Comparison of ENCODE assay signal across 29 cellular contexts in genomic region chr1:165930961-165931360, GRCh38.
"Had no signal": no experiment of that assay in that cellular context is flagged by ENCODE, and none has a peak within 500 bp of the region (broad histone marks: within the 10 kb centered on the region; RNA-seq: fewer than 3 reads in every experiment).

No MANE protein-coding gene starts in this region.

- DNase-seq: activated B cell treated with CpG ODN at 0.5 μM for 24 hours; activated CD4-positive, alpha-beta memory T cell treated with anti-CD3 and anti-CD28 coated beads, Interleukin-2, amount 10 ng/mL, durations not matched to agents 7 days and 5 days; activated CD4-positive, alpha-beta T cell treated with anti-CD3 and anti-CD28 coated beads for 4 hours; activated CD4-positive, alpha-beta T cell treated with anti-CD3 and anti-CD28 coated beads, Interleukin-2, amount 10 ng/mL, durations not matched to agents 24 days and 14 days; activated CD4-positive, alpha-beta T cell treated with anti-CD3 and anti-CD28 coated beads, Interleukin-2, amount 50 U/mL, for 48 hours; activated CD4-positive, CD25-positive, alpha-beta regulatory T cell treated with anti-CD3 and anti-CD28 coated beads, Interleukin-2, amount 50 U/mL, for 72 hours; activated CD8-positive, alpha-beta memory T cell treated with anti-CD3 and anti-CD28 coated beads, Interleukin-2, amount 50 U/mL, for 48 hours; activated CD8-positive, alpha-beta T cell treated with anti-CD3 and anti-CD28 coated beads, Interleukin-2, amount 10 ng/mL, durations not matched to agents 7 days and 5 days; activated effector memory CD4-positive, alpha-beta T cell treated with anti-CD3 and anti-CD28 coated beads, Interleukin-2, amount 50 U/mL, for 16 hours; activated gamma-delta T cell treated with Interleukin-2 at 50 U/mL for 16 hours; activated naive CD4-positive, alpha-beta T cell; activated naive CD4-positive, alpha-beta T cell treated with anti-CD3 and anti-CD28 coated beads for 36 hours; activated naive CD4-positive, alpha-beta T cell treated with anti-CD3 and anti-CD28 coated beads, Interleukin-2, amount 50 U/mL, for 16 hours; activated naive CD8-positive, alpha-beta T cell treated with anti-CD3 and anti-CD28 coated beads for 36 hours; activated T-cell treated with anti-CD3 and anti-CD28 coated beads, Interleukin-2, amount 50 U/mL, for 24 hours; activated T-cell treated with anti-CD3 and anti-CD28 coated beads, Interleukin-2, amount 50 U/mL, for 48 hours; adrenal gland; amniotic stem cell; aorta; body of pancreas; brain microvascular endothelial cell; central memory CD4-positive, alpha-beta T cell; SW 1271; T-helper 1 cell; T-helper 2 cell; T-helper 9 cell had no signal

- H3K36me3 Mint-ChIP-seq: activated naive CD4-positive, alpha-beta T cell treated with anti-CD3 and anti-CD28 coated beads, Interleukin-2, amount 50 U/mL, for 72 hours; activated naive CD8-positive, alpha-beta T cell treated with anti-CD3 and anti-CD28 coated beads for 36 hours had no signal

- H3K9me3 Mint-ChIP-seq: activated B cell treated with CpG ODN at 0.5 μM for 24 hours; activated CD4-positive, alpha-beta memory T cell treated with anti-CD3 and anti-CD28 coated beads, Interleukin-2, amount 10 ng/mL, durations not matched to agents 7 days and 5 days; activated CD4-positive, alpha-beta T cell treated with anti-CD3 and anti-CD28 coated beads, Interleukin-2, amount 10 ng/mL, durations not matched to agents 24 days and 14 days; activated naive CD4-positive, alpha-beta T cell treated with anti-CD3 and anti-CD28 coated beads for 36 hours; activated naive CD4-positive, alpha-beta T cell treated with anti-CD3 and anti-CD28 coated beads, Interleukin-2, amount 50 U/mL, for 72 hours; activated naive CD8-positive, alpha-beta T cell treated with anti-CD3 and anti-CD28 coated beads for 36 hours; activated T-cell treated with anti-CD3 and anti-CD28 coated beads, Interleukin-2, amount 50 U/mL, for 24 hours; T-helper 1 cell treated with Interleukin-12 subunit alpha and Interleukin-12 subunit beta and Interleukin-4 antibody, amounts not matched to agents 30 μg/mL and 1 μg/mL, for 36 hours; T-helper 2 cell treated with Interferon-gamma antibody and Interleukin-4, amounts not matched to agents 5 μg/mL and 100 μg/mL, for 36 hours had no signal

- H3K4me3 Mint-ChIP-seq: activated B cell treated with CpG ODN at 0.5 μM for 24 hours; activated CD4-positive, alpha-beta memory T cell treated with anti-CD3 and anti-CD28 coated beads, Interleukin-2, amount 10 ng/mL, durations not matched to agents 7 days and 5 days; activated CD4-positive, alpha-beta T cell treated with anti-CD3 and anti-CD28 coated beads, Interleukin-2, amount 10 ng/mL, durations not matched to agents 24 days and 14 days; activated CD8-positive, alpha-beta T cell treated with anti-CD3 and anti-CD28 coated beads, Interleukin-2, amount 10 ng/mL, durations not matched to agents 7 days and 5 days; activated naive CD4-positive, alpha-beta T cell treated with anti-CD3 and anti-CD28 coated beads for 36 hours; activated naive CD8-positive, alpha-beta T cell treated with anti-CD3 and anti-CD28 coated beads for 36 hours; activated T-cell treated with anti-CD3 and anti-CD28 coated beads, Interleukin-2, amount 50 U/mL, for 24 hours; T-helper 1 cell treated with Interleukin-12 subunit alpha and Interleukin-12 subunit beta and Interleukin-4 antibody, amounts not matched to agents 30 μg/mL and 1 μg/mL, for 36 hours; T-helper 2 cell treated with Interferon-gamma antibody and Interleukin-4, amounts not matched to agents 5 μg/mL and 100 μg/mL, for 36 hours had no signal

- H3K27me3 Mint-ChIP-seq: activated CD4-positive, alpha-beta memory T cell treated with anti-CD3 and anti-CD28 coated beads, Interleukin-2, amount 10 ng/mL, durations not matched to agents 7 days and 5 days had no signal

- H3K27ac Mint-ChIP-seq: activated B cell treated with CpG ODN at 0.5 μM for 24 hours; activated CD4-positive, alpha-beta memory T cell treated with anti-CD3 and anti-CD28 coated beads, Interleukin-2, amount 10 ng/mL, durations not matched to agents 7 days and 5 days; activated CD4-positive, alpha-beta T cell treated with anti-CD3 and anti-CD28 coated beads, Interleukin-2, amount 10 ng/mL, durations not matched to agents 24 days and 14 days; activated CD8-positive, alpha-beta T cell treated with anti-CD3 and anti-CD28 coated beads, Interleukin-2, amount 10 ng/mL, durations not matched to agents 7 days and 5 days; activated naive CD4-positive, alpha-beta T cell treated with anti-CD3 and anti-CD28 coated beads for 36 hours; activated naive CD4-positive, alpha-beta T cell treated with anti-CD3 and anti-CD28 coated beads, Interleukin-2, amount 50 U/mL, for 72 hours; activated naive CD8-positive, alpha-beta T cell treated with anti-CD3 and anti-CD28 coated beads for 36 hours; activated T-cell treated with anti-CD3 and anti-CD28 coated beads, Interleukin-2, amount 50 U/mL, for 24 hours; T-helper 1 cell treated with Interleukin-12 subunit alpha and Interleukin-12 subunit beta and Interleukin-4 antibody, amounts not matched to agents 30 μg/mL and 1 μg/mL, for 36 hours; T-helper 2 cell treated with Interferon-gamma antibody and Interleukin-4, amounts not matched to agents 5 μg/mL and 100 μg/mL, for 36 hours had no signal

- H3K4me1 Mint-ChIP-seq: activated B cell treated with CpG ODN at 0.5 μM for 24 hours; activated naive CD8-positive, alpha-beta T cell treated with anti-CD3 and anti-CD28 coated beads for 36 hours had no signal
